In the genomic region with DNA sequence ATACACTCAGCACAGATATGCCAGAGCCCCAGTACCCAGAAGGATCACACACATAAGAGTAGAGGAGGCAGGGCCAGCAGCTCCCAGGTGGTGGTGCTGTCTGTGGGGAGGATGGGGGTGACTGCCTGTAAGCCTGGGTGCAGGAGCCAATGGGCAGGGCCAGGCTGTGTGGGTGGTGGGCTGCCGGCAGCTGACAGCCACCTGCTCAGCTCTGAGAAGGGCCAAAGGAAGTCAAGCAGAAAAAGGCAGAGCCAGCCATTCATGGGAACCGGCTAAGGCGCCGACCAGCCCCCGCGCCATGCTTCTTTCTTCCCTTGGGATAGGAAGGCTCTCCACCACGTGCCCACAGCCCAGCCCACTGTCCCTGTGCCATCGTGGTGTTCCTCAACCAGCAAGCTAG, we compare ENCODE assay signal across 8 cellular contexts. TPM values are rescaled to one million over a fixed set of nuclear protein-coding genes. Genes with fewer than 3 reads are reported as not detected.
DNase-seq lines count a peak whose midpoint lies in the region; ATAC-seq, FAIRE-seq and TF ChIP-seq lines count a peak whose summit lies in the region.

No MANE protein-coding gene starts in this region.

- TF ChIP-seq CTCF in GM12865 (IDR thresholded peaks at IDR 0.05; ENCODE audit: insufficient read depth, low read depth, low read length, missing control alignments) (peak; percentile 5), HepG2 (CRISPR knock-in tag; IDR thresholded peaks at IDR 0.05) (no peak)

- ATAC-seq in GM19463 (IDR thresholded peaks at IDR 0.05; ENCODE audit: unreplicated experiment), result peak; percentile 78
- ATAC-seq in HG03521 (IDR thresholded peaks at IDR 0.05; ENCODE audit: unreplicated experiment), result peak; percentile 53
- no peak for ATAC-seq in left colon
- ATAC-seq in HepG2, result no peak

- H3K36me3 ChIP-seq in HepG2 (replicated peaks in 1 of 2; ENCODE audit: control insufficient read depth in 1 of 2, insufficient read depth in 2 of 2, low read length in 2 of 2), result no peaks in the 10 kb centered on the region

- intact Hi-C loops in left colon (cut with DNase I, micrococcal nuclease), result no loop called here
- intact Hi-C loops in HepG2 (cut with micrococcal nuclease; ENCODE audit: unreplicated experiment), result no loop called here

- TF ChIP-seq EP300 in HepG2 (IDR thresholded peaks at IDR 0.05; ENCODE audit: low read depth in 2 of 2, low read length in 2 of 2) (no peak), HepG2 (CRISPR knock-in tag; IDR thresholded peaks at IDR 0.05; ENCODE audit: borderline replicate concordance) (no peak)

- WGBS in HepG2 (ENCODE audit: low lambda C conversion rate), result 94% methylated on average over 6 of the region's 8 CpGs

- POLR2A ChIA-PET in HepG2 (lab: Yijun Ruan, JAX), result interaction anchor here (2.4 kb wide), 1 partner anchor 14 kb away, joined by 7 read pairs; a partner anchor contains a TSS

- in situ Hi-C loops in HepG2 (cut with HindIII; ENCODE audit: extremely low pct_ligation_motif_present, low pct_unique_long_range_greater_than_20kb), result no loop called here

- no peak overlapping the region for H3K4me2 ChIP-seq in HepG2 (ENCODE audit: low read depth, low read length)

- no peak overlapping the region for H3K4me3 ChIP-seq in GM12865 (ENCODE audit: low read depth, low read length)
- no peak overlapping the region for H3K4me3 ChIP-seq in HepG2 (replicated peaks in 1 of 3; ENCODE audit: insufficient read depth in 1 of 3, low read depth in 2 of 3, low read length in 3 of 3)

- H4K20me1 ChIP-seq in HepG2 (ENCODE audit: insufficient read depth, low read length), result no peaks in the 10 kb centered on the region

- CTCF ChIA-PET in HepG2 (lab: Yijun Ruan, JAX; ENCODE audit: low intra/inter-chr PET ratio, low total read pairs), result interaction anchor here (2.2 kb wide), 1 partner anchor 23 kb away, joined by 11 read pairs; no protein-coding TSS in a partner anchor

- H3K27me3 ChIP-seq in HepG2 (ENCODE audit: control insufficient read depth in 1 of 2, insufficient read depth in 2 of 2, low read length in 2 of 2), result no peaks in the 10 kb centered on the region

- H3K27ac ChIP-seq in HepG2 (ENCODE audit: extremely low read length, insufficient read depth, low read length), result no peak overlapping the region

- TF ChIP-seq POLR2A in HepG2 (IDR thresholded peaks at IDR 0.05; ENCODE audit: insufficient read depth in 1 of 2, low read depth in 2 of 2, low read length in 2 of 2), result no peak

- peak; percentile 75 for DNase-seq in GM12865 (ENCODE audit: low read depth)
- DNase-seq in left kidney (ENCODE audit: low read depth, low spot score), result peak; percentile 91
- no peak for DNase-seq in cerebellar nuclear complex (lab: John Stamatoyannopoulos, UW)
- DNase-seq in left colon, result no peak
- DNase-seq in HepG2 (ENCODE audit: low spot score), result no peak
- DNase-seq in HPDE6-E6E7 (ENCODE audit: extremely low spot score), result no peak

- TF ChIP-seq RAD21 in HepG2 (CRISPR knock-in tag; IDR thresholded peaks at IDR 0.05), result no peak

- no peak for FAIRE-seq in HepG2 (lab: Jason Lieb, UNC)

- H3K4me1 ChIP-seq in HepG2 (ENCODE audit: insufficient read depth, low read length), result peaks cover 29% of the 10 kb centered on the region

- no peak overlapping the region for H3K9ac ChIP-seq in HepG2 (ENCODE audit: insufficient read depth, low read depth, low read length)

- no peaks in the 10 kb centered on the region for H3K79me2 ChIP-seq in HepG2 (ENCODE audit: insufficient read depth, low read length)

- no TSS peak for BruUV-seq in HepG2 (replicated peaks; lab: Mats Ljungman, UMichigan)

- no peak overlapping the region for H2AFZ ChIP-seq in HepG2 (ENCODE audit: low read length)

- H3K9me3 ChIP-seq in HepG2 (ENCODE audit: low read length), result no peaks in the 10 kb centered on the region

TF ChIP-seq in HepG2, 621 proteins besides CTCF, POLR2A, EP300 and RAD21:
- TF ChIP-seq TCF12 (IDR thresholded peaks at IDR 0.05), result no peak
- TF ChIP-seq TCF12 (CRISPR knock-in tag; IDR thresholded peaks at IDR 0.05), result no peak
- TF ChIP-seq, protein P1, sequence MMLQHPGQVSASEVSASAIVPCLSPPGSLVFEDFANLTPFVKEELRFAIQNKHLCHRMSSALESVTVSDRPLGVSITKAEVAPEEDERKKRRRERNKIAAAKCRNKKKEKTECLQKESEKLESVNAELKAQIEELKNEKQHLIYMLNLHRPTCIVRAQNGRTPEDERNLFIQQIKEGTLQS (CRISPR knock-in tag; IDR thresholded peaks at IDR 0.05), result no peak
- no peak for TF ChIP-seq CBX2 (IDR thresholded peaks at IDR 0.05; ENCODE audit: low read depth, low read length)
- no peak for TF ChIP-seq CBX2 (CRISPR knock-in tag; IDR thresholded peaks at IDR 0.05; ENCODE audit: low read depth)
- TF ChIP-seq ZFAT (CRISPR knock-in tag; conservative IDR thresholded peaks at IDR 0.05), result no peak
- no peak for TF ChIP-seq TBX3 (IDR thresholded peaks at IDR 0.05; ENCODE audit: borderline replicate concordance)
- no peak for TF ChIP-seq ZNF367 (CRISPR knock-in tag; IDR thresholded peaks at IDR 0.05; ENCODE audit: borderline replicate concordance)

RNA-seq across cellular contexts. Expression of a gene that starts 14.1 kb away (rescaled TPM):
- total RNA-seq in left colon (10 to 100 TPM; 78.5 to 82.0 TPM), HepG2 (2016; rRNA removed; fragmentation: Illumina TruSeq; extraction: Trizol) (2.7 and 3.4 TPM in 2 replicates)
- 0.79 and 0.91 TPM in 2 replicates for total RNA-seq in HepG2 (2016; cell fraction: cytosol; rRNA removed; fragmentation: Illumina TruSeq; extraction: Trizol; ENCODE audit: low read depth)
- 3.2 and 3.6 TPM in 2 replicates for total RNA-seq in HepG2 (2016; cell fraction: insoluble cytoplasmic fraction; rRNA removed; fragmentation: Illumina TruSeq; extraction: Trizol)
- total RNA-seq in HepG2 (2016; cell fraction: membrane; rRNA removed; fragmentation: Illumina TruSeq; extraction: Trizol), result 2.0 TPM in 2 replicates
- 4.9 and 5.9 TPM in 2 replicates for total RNA-seq in HepG2 (2016; cell fraction: nucleus; rRNA removed; fragmentation: Illumina TruSeq; extraction: Trizol)
- 4.2 and 4.5 TPM in 2 replicates for polyA plus RNA-seq in HepG2 (2011; rRNA removed)
- polyA plus RNA-seq in HepG2 (2011; cell fraction: cytosol; rRNA removed), result 1.8 TPM in 2 replicates
- polyA plus RNA-seq in HepG2 (2011; cell fraction: nucleus; rRNA removed), result 4.8 and 8.7 TPM in 2 replicates
- polyA plus RNA-seq in HepG2 (2012), result 1.1 and 1.6 TPM in 2 replicates
- polyA plus RNA-seq in HepG2 (2016; cell fraction: cytosol; fragmentation: Illumina TruSeq; extraction: Trizol; ENCODE audit: low read depth), result 0.19 and 0.27 TPM in 2 replicates
- 1.8 and 2.2 TPM in 2 replicates for polyA plus RNA-seq in HepG2 (2016; cell fraction: insoluble cytoplasmic fraction; fragmentation: Illumina TruSeq; extraction: Trizol; ENCODE audit: low read depth)
- 0.45 and 0.54 TPM in 2 replicates for polyA plus RNA-seq in HepG2 (2016; cell fraction: membrane; fragmentation: Illumina TruSeq; extraction: Trizol; ENCODE audit: low read depth)
- 7.4 and 7.8 TPM in 2 replicates for polyA plus RNA-seq in HepG2 (2016; cell fraction: nucleus; fragmentation: Illumina TruSeq; extraction: Trizol; ENCODE audit: insufficient read depth, low read depth)
- 19.9 and 128 TPM in 2 replicates for polyA minus RNA-seq in HepG2 (2011; rRNA and poly(A)+ RNA removed; ENCODE audit: low replicate concordance)
- polyA minus RNA-seq in HepG2 (2011; cell fraction: cytosol; rRNA and poly(A)+ RNA removed), result 5.5 TPM in 2 replicates
- polyA minus RNA-seq in HepG2 (2011; cell fraction: nucleus; rRNA and poly(A)+ RNA removed), result 6.0 and 9.4 TPM in 2 replicates

RNA-seq across cellular contexts. Expression of a gene that starts 35.7 kb away (rescaled TPM):
- total RNA-seq in left colon, result 10 to 100 TPM; 47.8 to 64.2 TPM
- 13.8 and 19.0 TPM in 2 replicates for total RNA-seq in HepG2 (2016; rRNA removed; fragmentation: Illumina TruSeq; extraction: Trizol)
- 5.8 and 7.8 TPM in 2 replicates for total RNA-seq in HepG2 (2016; cell fraction: cytosol; rRNA removed; fragmentation: Illumina TruSeq; extraction: Trizol; ENCODE audit: low read depth)
- 14.6 and 17.8 TPM in 2 replicates for total RNA-seq in HepG2 (2016; cell fraction: insoluble cytoplasmic fraction; rRNA removed; fragmentation: Illumina TruSeq; extraction: Trizol)
- total RNA-seq in HepG2 (2016; cell fraction: membrane; rRNA removed; fragmentation: Illumina TruSeq; extraction: Trizol), result 7.2 and 11.4 TPM in 2 replicates
- total RNA-seq in HepG2 (2016; cell fraction: nucleus; rRNA removed; fragmentation: Illumina TruSeq; extraction: Trizol), result 54.0 and 56.5 TPM in 2 replicates
- 14.9 TPM in 2 replicates for polyA plus RNA-seq in HepG2 (2011; rRNA removed)
- polyA plus RNA-seq in HepG2 (2011; cell fraction: cytosol; rRNA removed), result 2.4 and 3.7 TPM in 2 replicates
- 26.3 and 36.2 TPM in 2 replicates for polyA plus RNA-seq in HepG2 (2011; cell fraction: nucleus; rRNA removed)
- 5.9 and 7.4 TPM in 2 replicates for polyA plus RNA-seq in HepG2 (2012)
- polyA plus RNA-seq in HepG2 (2016; cell fraction: cytosol; fragmentation: Illumina TruSeq; extraction: Trizol; ENCODE audit: low read depth), result 0.97 and 1.5 TPM in 2 replicates
- polyA plus RNA-seq in HepG2 (2016; cell fraction: insoluble cytoplasmic fraction; fragmentation: Illumina TruSeq; extraction: Trizol; ENCODE audit: low read depth), result 3.4 TPM in 2 replicates
- polyA plus RNA-seq in HepG2 (2016; cell fraction: membrane; fragmentation: Illumina TruSeq; extraction: Trizol; ENCODE audit: low read depth), result 3.3 and 3.8 TPM in 2 replicates
- polyA plus RNA-seq in HepG2 (2016; cell fraction: nucleus; fragmentation: Illumina TruSeq; extraction: Trizol; ENCODE audit: insufficient read depth, low read depth), result 42.4 and 45.8 TPM in 2 replicates
- polyA minus RNA-seq in HepG2 (2011; rRNA and poly(A)+ RNA removed; ENCODE audit: low replicate concordance), result 38.9 and 56.7 TPM in 2 replicates
- 8.7 and 10.2 TPM in 2 replicates for polyA minus RNA-seq in HepG2 (2011; cell fraction: cytosol; rRNA and poly(A)+ RNA removed)
- polyA minus RNA-seq in HepG2 (2011; cell fraction: nucleus; rRNA and poly(A)+ RNA removed), result 130 and 161 TPM in 2 replicates

Comparison
In these comparisons a context has a peak if more than half of its experiments do, and no peak if none do; other contexts are left out.
1. DNase-seq: peak in GM12865 (single experiment) and left kidney (single experiment); none in cerebellar nuclear complex (0 of 2), left colon (0 of 2), HepG2 (single experiment) and HPDE6-E6E7 (single experiment).
2. ATAC-seq: peak in GM19463 (single experiment) and HG03521 (single experiment); none in left colon (single experiment) and HepG2 (single experiment).
3. RNA of a gene that starts 14.1 kb away (total RNA-seq): 78.5 to 82.0 TPM in left colon; 0.79 to 5.9 TPM in HepG2; every median in the first group is over 10 times any median in the second.